In genomic region chr1:244849189-244849866, GRCh38 we compare ENCODE assay signal across 16 cellular contexts. TPM values are rescaled to one million over a fixed set of nuclear protein-coding genes. Genes with fewer than 3 reads are reported as not detected.
DNase-seq lines count a peak whose midpoint lies in the region; ATAC-seq, FAIRE-seq and TF ChIP-seq lines count a peak whose summit lies in the region.
"Had no signal": no experiment of that assay in that cellular context is flagged by ENCODE, and none has a peak within 500 bp of the region (broad histone marks: within the 10 kb centered on the region; RNA-seq: fewer than 3 reads in every experiment).

No MANE protein-coding gene starts in this region.

- intact Hi-C loops in activated CD4-positive, alpha-beta memory T cell treated with anti-CD3 and anti-CD28 coated beads for 36 hours (cut with micrococcal nuclease): no loop called here
- intact Hi-C loops in K562 (cut with micrococcal nuclease): no loop called here

- H3K4me3 ChIP-seq in K562: no peak overlapping the region
- no peak overlapping the region for H3K4me3 ChIP-seq in neural progenitor cell
- H3K4me3 ChIP-seq in right atrium auricular region: no peak overlapping the region
- H3K4me3 ChIP-seq: breast epithelium had no signal

- H3K4me2 ChIP-seq in K562 (ENCODE audit: insufficient read depth, low read length) (no peak overlapping the region), neural progenitor cell (no peak overlapping the region)

- ATAC-seq in K562 (peak; percentile 3), HG03045 (IDR thresholded peaks at IDR 0.05; ENCODE audit: unreplicated experiment) (no peak), GM21390 (IDR thresholded peaks at IDR 0.05; ENCODE audit: unreplicated experiment) (no peak)

- no peak overlapping the region for H3K4me3 Mint-ChIP-seq in activated CD4-positive, alpha-beta memory T cell treated with anti-CD3 and anti-CD28 coated beads for 36 hours
- H3K4me3 Mint-ChIP-seq in activated CD4-positive, alpha-beta memory T cell treated with anti-CD3 and anti-CD28 coated beads, Interleukin-2, amount 10 ng/mL, durations not matched to agents 7 days and 5 days: no peak overlapping the region
- no peak overlapping the region for H3K4me3 Mint-ChIP-seq in neural progenitor cell
- H3K4me3 Mint-ChIP-seq: activated naive CD4-positive, alpha-beta T cell treated with anti-CD3 and anti-CD28 coated beads, Interleukin-2, amount 10 ng/mL, durations not matched to agents 7 days and 5 days had no signal

- no TSS peak for BruUV-seq in K562 (replicated peaks; lab: Mats Ljungman, UMichigan)

- H3K79me2 ChIP-seq in K562 (ENCODE audit: control insufficient read depth, insufficient read depth, low read length): peaks cover 38% of the 10 kb centered on the region
- H3K79me2 ChIP-seq in neural progenitor cell (ENCODE audit: low read depth): peaks cover 92% of the 10 kb centered on the region

- in situ Hi-C loops in K562 (cut with MboI): no loop called here

- 81% methylated on average over 1 of the region's 1 CpG for WGBS in K562 (ENCODE audit: insufficient coverage, low coverage, missing lambda C conversion rate)

- H3K4me1 ChIP-seq in K562 (replicated peaks in 1 of 2; ENCODE audit: control insufficient read depth in 2 of 2, insufficient read depth in 2 of 2, low read length in 2 of 2) (no peaks in the 10 kb centered on the region), neural progenitor cell (no peaks in the 10 kb centered on the region), right atrium auricular region (peaks cover 0 to 1% of the 10 kb centered on the region in 2 donors)
- H3K4me1 ChIP-seq: breast epithelium had no signal

- H4K20me1 ChIP-seq in K562 (replicated peaks; ENCODE audit: control insufficient read depth, insufficient read depth, low read length): no peaks in the 10 kb centered on the region
- peaks cover 68% of the 10 kb centered on the region for H4K20me1 ChIP-seq in neural progenitor cell (ENCODE audit: low read depth)

- H3K9me1 ChIP-seq in K562 (ENCODE audit: control insufficient read depth, insufficient read depth, low read length): no peaks in the 10 kb centered on the region

- H3F3A ChIP-seq in neural progenitor cell (ENCODE audit: low read depth): peaks cover 98% of the 10 kb centered on the region

- TF ChIP-seq EP300 in K562 (IDR thresholded peaks at IDR 0.05; ENCODE audit: low read length): no peak

- TF ChIP-seq RAD21 in K562 (CRISPR knock-in tag; conservative IDR thresholded peaks at IDR 0.05 in 1 of 2, IDR thresholded peaks at IDR 0.05 in 1 of 2): no peak

- H3K36me3 ChIP-seq in K562 (ENCODE audit: control insufficient read depth, insufficient read depth, low read length) (peaks cover 99% of the 10 kb centered on the region), neural progenitor cell (peaks cover 71% of the 10 kb centered on the region), right atrium auricular region (peaks cover 71% of the 10 kb centered on the region)
- H3K36me3 ChIP-seq: breast epithelium had no signal

- no peaks in the 10 kb centered on the region for H3K9me3 Mint-ChIP-seq in activated CD4-positive, alpha-beta memory T cell treated with anti-CD3 and anti-CD28 coated beads for 36 hours
- no peaks in the 10 kb centered on the region for H3K9me3 Mint-ChIP-seq in activated CD4-positive, alpha-beta memory T cell treated with anti-CD3 and anti-CD28 coated beads, Interleukin-2, amount 10 ng/mL, durations not matched to agents 7 days and 5 days
- no peaks in the 10 kb centered on the region for H3K9me3 Mint-ChIP-seq in neural progenitor cell
- H3K9me3 Mint-ChIP-seq: activated naive CD4-positive, alpha-beta T cell treated with anti-CD3 and anti-CD28 coated beads, Interleukin-2, amount 10 ng/mL, durations not matched to agents 7 days and 5 days had no signal

- H2AFZ ChIP-seq in K562 (ENCODE audit: low read depth, low read length): no peak overlapping the region
- H2AFZ ChIP-seq in neural progenitor cell (replicated peaks): no peak overlapping the region

- H3K27me3 Mint-ChIP-seq in activated CD4-positive, alpha-beta memory T cell treated with anti-CD3 and anti-CD28 coated beads for 36 hours: no peaks in the 10 kb centered on the region
- H3K27me3 Mint-ChIP-seq in activated CD4-positive, alpha-beta memory T cell treated with anti-CD3 and anti-CD28 coated beads, Interleukin-2, amount 10 ng/mL, durations not matched to agents 7 days and 5 days: no peaks in the 10 kb centered on the region
- no peaks in the 10 kb centered on the region for H3K27me3 Mint-ChIP-seq in neural progenitor cell (ENCODE audit: insufficient read depth, low read depth)
- H3K27me3 Mint-ChIP-seq: activated naive CD4-positive, alpha-beta T cell treated with anti-CD3 and anti-CD28 coated beads, Interleukin-2, amount 10 ng/mL, durations not matched to agents 7 days and 5 days had no signal

- peak overlapping the region; percentile 16; the same call in 1 of the 3 replicates for H3K27ac ChIP-seq in K562 (ENCODE audit: extremely low read depth, low read depth, low read length)
- peak overlapping the region; percentile 42 for H3K27ac ChIP-seq in neural progenitor cell
- H3K27ac ChIP-seq in right atrium auricular region: no peak overlapping the region

- peak overlapping the region; percentile 40 for H3K27ac Mint-ChIP-seq in activated CD4-positive, alpha-beta memory T cell treated with anti-CD3 and anti-CD28 coated beads for 36 hours
- no peak overlapping the region for H3K27ac Mint-ChIP-seq in activated CD4-positive, alpha-beta memory T cell treated with anti-CD3 and anti-CD28 coated beads, Interleukin-2, amount 10 ng/mL, durations not matched to agents 7 days and 5 days
- no peak overlapping the region for H3K27ac Mint-ChIP-seq in neural progenitor cell

- H3K9ac ChIP-seq in K562 (ENCODE audit: insufficient read depth in 1 of 2, low read depth in 2 of 2, low read length in 2 of 2): no peak overlapping the region
- no peak overlapping the region for H3K9ac ChIP-seq in neural progenitor cell

- no peak for DNase-seq in activated CD4-positive, alpha-beta memory T cell treated with anti-CD3 and anti-CD28 coated beads for 36 hours
- no peak for DNase-seq in activated CD4-positive, alpha-beta memory T cell treated with anti-CD3 and anti-CD28 coated beads, Interleukin-2, amount 10 ng/mL, durations not matched to agents 7 days and 5 days
- no peak for DNase-seq in H54 (ENCODE audit: insufficient read length, low spot score)
- no peak for DNase-seq in K562 (ENCODE audit: extremely low read depth in 1 of 4, low spot score in 3 of 4)
- DNase-seq in neural progenitor cell (ENCODE audit: low spot score): no peak
- no peak for DNase-seq in right atrium auricular region (ENCODE audit: low spot score)
- DNase-seq: activated naive CD4-positive, alpha-beta T cell treated with anti-CD3 and anti-CD28 coated beads, Interleukin-2, amount 10 ng/mL, durations not matched to agents 7 days and 5 days; effector CD8-positive, alpha-beta T cell; GF-D8; KBM-7; NCI-H1436 treated with DMSO at 0.1 percent for 48 hours; NCI-H446 treated with DMSO at 0.1 percent for 48 hours had no signal

- H3K27me3 ChIP-seq in K562 (ENCODE audit: control insufficient read depth in 2 of 2, insufficient read depth in 2 of 2, low read length in 2 of 2) (no peaks in the 10 kb centered on the region), neural progenitor cell (no peaks in the 10 kb centered on the region), right atrium auricular region (no peaks in the 10 kb centered on the region)
- H3K27me3 ChIP-seq: breast epithelium had no signal

- no peaks in the 10 kb centered on the region for H3K9me3 ChIP-seq in K562 (replicated peaks; ENCODE audit: control insufficient read depth, insufficient read depth, low read depth, low read length)
- no peaks in the 10 kb centered on the region for H3K9me3 ChIP-seq in neural progenitor cell (ENCODE audit: low read depth)
- H3K9me3 ChIP-seq in right atrium auricular region: no peaks in the 10 kb centered on the region
- H3K9me3 ChIP-seq: breast epithelium had no signal

- no peak for TF ChIP-seq CTCF in K562 (IDR thresholded peaks at IDR 0.05 in 2 of 3, conservative IDR thresholded peaks at IDR 0.05 in 1 of 3; ENCODE audit: insufficient read depth in 2 of 3, low read depth in 1 of 3, low read length in 3 of 3)
- no peak for TF ChIP-seq CTCF in neural progenitor cell (IDR thresholded peaks at IDR 0.05)
- TF ChIP-seq CTCF in right atrium auricular region (IDR thresholded peaks at IDR 0.05): no peak

- POLR2A ChIA-PET in activated CD4-positive, alpha-beta memory T cell treated with anti-CD3 and anti-CD28 coated beads for 36 hours (lab: Charles Lee): interaction anchor here (5.8 to 8.9 kb wide), 2 partner anchors 12 to 13 kb away, joined by 56 to 63 read pairs; partner anchors contain the start of genes COX20 and HNRNPU
- POLR2A ChIA-PET in activated CD4-positive, alpha-beta memory T cell treated with anti-CD3 and anti-CD28 coated beads, Interleukin-2, amount 10 ng/mL, durations not matched to agents 7 days and 5 days (lab: Charles Lee): interaction anchor here (7.8 to 21.6 kb wide), 2 partner anchors 9 to 12 kb away, joined by 131 to 925 read pairs; partner anchors contain the start of genes COX20 and HNRNPU
- POLR2A ChIA-PET in K562 (lab: Yijun Ruan, JAX): interaction anchor here (0.9 to 24.0 kb wide), 5 partner anchors 6 to 194 kb away, joined by 3 to 485 read pairs (median 3); partner anchors contain the start of genes COX20 and HNRNPU

- H3K4me1 Mint-ChIP-seq in activated CD4-positive, alpha-beta memory T cell treated with anti-CD3 and anti-CD28 coated beads for 36 hours (ENCODE audit: low read depth): peaks cover 71% of the 10 kb centered on the region
- peaks cover 60% of the 10 kb centered on the region for H3K4me1 Mint-ChIP-seq in activated CD4-positive, alpha-beta memory T cell treated with anti-CD3 and anti-CD28 coated beads, Interleukin-2, amount 10 ng/mL, durations not matched to agents 7 days and 5 days
- peaks cover 2% of the 10 kb centered on the region for H3K4me1 Mint-ChIP-seq in neural progenitor cell

- TF ChIP-seq POLR2A in H54 (IDR thresholded peaks at IDR 0.05; ENCODE audit: low read depth, low read length) (no peak), K562 (conservative IDR thresholded peaks at IDR 0.05) (peak; percentile 58; the same call in 1 of the 2 replicates)

- FAIRE-seq in H54 (lab: Jason Lieb, UNC) (peak; percentile 38), K562 (lab: Jason Lieb, UNC) (no peak)
- FAIRE-seq: GM19239 had no signal

- CTCF ChIA-PET in activated CD4-positive, alpha-beta memory T cell treated with anti-CD3 and anti-CD28 coated beads for 36 hours (lab: Charles Lee): interaction anchor here (1.3 to 1.8 kb wide), 4 partner anchors 9 to 48 kb away, joined by 3 to 6 read pairs (median 5); no protein-coding TSS in a partner anchor
- CTCF ChIA-PET in activated CD4-positive, alpha-beta memory T cell treated with anti-CD3 and anti-CD28 coated beads, Interleukin-2, amount 10 ng/mL, durations not matched to agents 7 days and 5 days (lab: Charles Lee): interaction anchor here (4.3 kb wide), 1 partner anchor 194 kb away, joined by 17 read pairs; no protein-coding TSS in a partner anchor
- CTCF ChIA-PET in K562 (lab: Yijun Ruan, JAX; ENCODE audit: low intra/inter-chr PET ratio): no interaction called here

- H3K36me3 Mint-ChIP-seq in activated CD4-positive, alpha-beta memory T cell treated with anti-CD3 and anti-CD28 coated beads for 36 hours: peaks cover 71% of the 10 kb centered on the region
- H3K36me3 Mint-ChIP-seq in activated CD4-positive, alpha-beta memory T cell treated with anti-CD3 and anti-CD28 coated beads, Interleukin-2, amount 10 ng/mL, durations not matched to agents 7 days and 5 days (ENCODE audit: low read depth): peaks cover 92% of the 10 kb centered on the region
- peaks cover 59% of the 10 kb centered on the region for H3K36me3 Mint-ChIP-seq in neural progenitor cell

RNA-seq across cellular contexts. Expression of gene COX20, which starts 13.9 kb away (rescaled TPM):
- 10 to 100 TPM; 23.4 to 27.8 TPM for total RNA-seq in activated CD4-positive, alpha-beta memory T cell treated with anti-CD3 and anti-CD28 coated beads for 36 hours
- total RNA-seq in activated CD4-positive, alpha-beta memory T cell treated with anti-CD3 and anti-CD28 coated beads, Interleukin-2, amount 10 ng/mL, durations not matched to agents 7 days and 5 days: 10 to 100 TPM; 22.2 to 22.9 TPM
- total RNA-seq in K562 (2011; cell fraction: chromatin; rRNA removed; ENCODE audit: low replicate concordance): 12.0 and 57.2 TPM in 2 replicates
- 9.8 and 15.1 TPM in 2 replicates for total RNA-seq in K562 (2011; cell fraction: nucleolus; rRNA removed)
- 27.4 and 66.6 TPM in 2 replicates for total RNA-seq in K562 (2011; cell fraction: nucleoplasm; rRNA removed)
- 41.5 and 47.2 TPM in 2 replicates for total RNA-seq in K562 (2014; rRNA removed)
- total RNA-seq in K562 (2014; rRNA removed; fragmentation: Illumina TruSeq; extraction: Trizol): 72.8 and 92.9 TPM in 2 replicates
- total RNA-seq in K562 (2015; rRNA removed; fragmentation: Illumina TruSeq; extraction: Trizol): 77.9 and 84.3 TPM in 2 replicates
- 51.6 and 60.0 TPM in 2 replicates for total RNA-seq in K562 (2021)
- polyA plus RNA-seq in K562 (2011; rRNA removed): 30.6 and 55.6 TPM in 2 replicates
- 10.0 and 20.6 TPM in 2 replicates for polyA plus RNA-seq in K562 (2011; cell fraction: cytosol; rRNA removed)
- polyA plus RNA-seq in K562 (2011; cell fraction: nucleus; rRNA removed): 19.3 and 20.9 TPM in 2 replicates
- polyA plus RNA-seq in K562 (2012): 47.6 and 108 TPM in 2 replicates
- 99.5 and 106 TPM in 2 replicates for polyA plus RNA-seq in K562 (2014; fragmentation: Illumina TruSeq; extraction: Trizol)
- polyA plus RNA-seq in K562 (2014; fragmentation: Nextera tagmentation; extraction: Ambion mirVana): 100 to 1,000 TPM; 145 to 171 TPM
- 122 and 192 TPM in 2 replicates for polyA plus RNA-seq in K562 (2014; rRNA removed)
- polyA minus RNA-seq in K562 (2011; rRNA and poly(A)+ RNA removed): 27.2 and 34.7 TPM in 2 replicates
- 6.5 and 6.7 TPM in 2 replicates for polyA minus RNA-seq in K562 (2011; cell fraction: cytosol; rRNA and poly(A)+ RNA removed)
- polyA minus RNA-seq in K562 (2011; cell fraction: nucleus; rRNA and poly(A)+ RNA removed): 30.8 and 45.2 TPM in 2 replicates
- total RNA-seq in neural progenitor cell (ENCODE audit: low replicate concordance): 24.0 and 81.6 TPM in 2 replicates
- total RNA-seq in right atrium auricular region: 10 to 100 TPM; 57.3 to 64.7 TPM

RNA-seq across cellular contexts. Expression of gene HNRNPU, which starts 15.0 kb away (rescaled TPM):
- total RNA-seq in activated CD4-positive, alpha-beta memory T cell treated with anti-CD3 and anti-CD28 coated beads for 36 hours: 100 to 1,000 TPM; 410 to 421 TPM
- 100 to 1,000 TPM; 364 to 371 TPM for total RNA-seq in activated CD4-positive, alpha-beta memory T cell treated with anti-CD3 and anti-CD28 coated beads, Interleukin-2, amount 10 ng/mL, durations not matched to agents 7 days and 5 days
- 223 and 1,039 TPM in 2 replicates for total RNA-seq in K562 (2011; cell fraction: chromatin; rRNA removed; ENCODE audit: low replicate concordance)
- 91.7 and 116 TPM in 2 replicates for total RNA-seq in K562 (2011; cell fraction: nucleolus; rRNA removed)
- total RNA-seq in K562 (2011; cell fraction: nucleoplasm; rRNA removed): 330 and 565 TPM in 2 replicates
- total RNA-seq in K562 (2014; rRNA removed): 668 and 711 TPM in 2 replicates
- total RNA-seq in K562 (2014; rRNA removed; fragmentation: Illumina TruSeq; extraction: Trizol): 445 and 505 TPM in 2 replicates
- total RNA-seq in K562 (2015; rRNA removed; fragmentation: Illumina TruSeq; extraction: Trizol): 643 and 670 TPM in 2 replicates
- total RNA-seq in K562 (2021): 482 and 577 TPM in 2 replicates
- 268 and 377 TPM in 2 replicates for polyA plus RNA-seq in K562 (2011; rRNA removed)
- polyA plus RNA-seq in K562 (2011; cell fraction: cytosol; rRNA removed): 76.3 and 102 TPM in 2 replicates
- polyA plus RNA-seq in K562 (2011; cell fraction: nucleus; rRNA removed): 225 and 265 TPM in 2 replicates
- 288 and 679 TPM in 2 replicates for polyA plus RNA-seq in K562 (2012)
- polyA plus RNA-seq in K562 (2014; fragmentation: Illumina TruSeq; extraction: Trizol): 629 and 777 TPM in 2 replicates
- polyA plus RNA-seq in K562 (2014; fragmentation: Nextera tagmentation; extraction: Ambion mirVana): 100 to 1,000 TPM; 159 to 174 TPM
- polyA plus RNA-seq in K562 (2014; rRNA removed): 519 and 621 TPM in 2 replicates
- 545 and 750 TPM in 2 replicates for polyA minus RNA-seq in K562 (2011; rRNA and poly(A)+ RNA removed)
- 202 and 313 TPM in 2 replicates for polyA minus RNA-seq in K562 (2011; cell fraction: cytosol; rRNA and poly(A)+ RNA removed)
- polyA minus RNA-seq in K562 (2011; cell fraction: nucleus; rRNA and poly(A)+ RNA removed): 148 and 261 TPM in 2 replicates
- 543 and 856 TPM in 2 replicates for total RNA-seq in neural progenitor cell (ENCODE audit: low replicate concordance)
- total RNA-seq in right atrium auricular region: 100 to 1,000 TPM; 175 to 206 TPM

Comparison
In these comparisons a context has a peak if more than half of its experiments do, and no peak if none do; other contexts are left out.
1. H3K27ac ChIP-seq: peak in K562 (single experiment) and neural progenitor cell (single experiment); none in right atrium auricular region (0 of 2).